Comparison of ENCODE assay signal across 18 cellular contexts in genomic region chr3:110562621-110563020, GRCh38.
"Had no signal": no experiment of that assay in that cellular context is flagged by ENCODE, and none has a peak within 500 bp of the region (broad histone marks: within the 10 kb centered on the region; RNA-seq: fewer than 3 reads in every experiment).

No MANE protein-coding gene starts in this region.

- ATAC-seq: activated CD4-positive, CD25-positive, alpha-beta regulatory T cell treated with anti-CD3 and anti-CD28 coated beads, Interleukin-2, amount 50 U/mL, for 24 hours; activated CD8-positive, alpha-beta memory T cell treated with anti-CD3 and anti-CD28 coated beads, Interleukin-2, amount 10 ng/mL, durations not matched to agents 7 days and 5 days; gastrocnemius medialis; stimulated activated naive CD8-positive, alpha-beta T cell treated with anti-CD3 and anti-CD28 coated beads, Interleukin-15, amount 100 ng/mL, for 72 hours had no signal

- H3K9me3 Mint-ChIP-seq: activated naive CD4-positive, alpha-beta T cell treated with anti-CD3 and anti-CD28 coated beads, Interleukin-2, amount 50 U/mL, for 24 hours; activated T-cell treated with anti-CD3 and anti-CD28 coated beads, Interleukin-2, amount 50 U/mL, for 24 hours; T-helper 2 cell treated with Interferon-gamma antibody and Interleukin-4, amounts not matched to agents 5 μg/mL and 100 μg/mL, for 36 hours had no signal

- H3K9me3 ChIP-seq: gastrocnemius medialis, ovary had no signal

- H3K4me1 ChIP-seq: esophagus squamous epithelium, gastrocnemius medialis had no signal

- H3K79me2 ChIP-seq: hepatocyte had no signal

- H3K27ac ChIP-seq: dorsolateral prefrontal cortex, esophagus squamous epithelium, gastrocnemius medialis, hepatocyte, ovary had no signal

- H3K27me3 ChIP-seq: dorsolateral prefrontal cortex, esophagus squamous epithelium, gastrocnemius medialis, hepatocyte, ovary had no signal

- H3K27me3 Mint-ChIP-seq: activated CD8-positive, alpha-beta memory T cell treated with anti-CD3 and anti-CD28 coated beads, Interleukin-2, amount 10 ng/mL, durations not matched to agents 7 days and 5 days had no signal

- FAIRE-seq: endometrium, kidney had no signal

- H3K4me2 ChIP-seq: hepatocyte had no signal

- H3K4me1 Mint-ChIP-seq: activated CD8-positive, alpha-beta memory T cell treated with anti-CD3 and anti-CD28 coated beads, Interleukin-2, amount 10 ng/mL, durations not matched to agents 7 days and 5 days; activated naive CD4-positive, alpha-beta T cell treated with anti-CD3 and anti-CD28 coated beads, Interleukin-2, amount 50 U/mL, for 24 hours; neural crest cell; stimulated activated naive CD8-positive, alpha-beta T cell treated with anti-CD3 and anti-CD28 coated beads, Interleukin-15, amount 100 ng/mL, for 72 hours had no signal

- H3K36me3 ChIP-seq: esophagus squamous epithelium, gastrocnemius medialis, ovary had no signal

- H3K4me3 ChIP-seq: dorsolateral prefrontal cortex, esophagus squamous epithelium, gastrocnemius medialis, hepatocyte, ovary had no signal

- DNase-seq: activated CD4-positive, alpha-beta T cell treated with anti-CD3 and anti-CD28 coated beads, Interleukin-2, amount 50 U/mL, for 4 hours; activated CD8-positive, alpha-beta memory T cell treated with anti-CD3 and anti-CD28 coated beads, Interleukin-2, amount 10 ng/mL, durations not matched to agents 7 days and 5 days; activated effector memory CD4-positive, alpha-beta T cell treated with Interleukin-2 at 50 U/mL for 16 hours; activated T-cell treated with anti-CD3 and anti-CD28 coated beads, Interleukin-2, amount 50 U/mL, for 24 hours; dorsolateral prefrontal cortex; esophagus squamous epithelium; gastrocnemius medialis; kidney; ovary; stimulated activated CD4-positive, alpha-beta T cell treated with anti-CD3 and anti-CD28 coated beads, Interleukin-15, amount 100 ng/mL, for 24 hours; stimulated activated CD4-positive, alpha-beta T cell treated with anti-CD3 and anti-CD28 coated beads, Interleukin-4, amount 100 ng/mL, for 4 hours; stimulated activated naive CD8-positive, alpha-beta T cell treated with anti-CD3 and anti-CD28 coated beads, Interleukin-15, amount 100 ng/mL, for 72 hours had no signal

- H3K4me3 Mint-ChIP-seq: activated CD8-positive, alpha-beta memory T cell treated with anti-CD3 and anti-CD28 coated beads, Interleukin-2, amount 10 ng/mL, durations not matched to agents 7 days and 5 days; activated naive CD4-positive, alpha-beta T cell treated with anti-CD3 and anti-CD28 coated beads, Interleukin-2, amount 50 U/mL, for 24 hours; activated T-cell treated with anti-CD3 and anti-CD28 coated beads, Interleukin-2, amount 50 U/mL, for 24 hours; neural crest cell; stimulated activated naive CD8-positive, alpha-beta T cell treated with anti-CD3 and anti-CD28 coated beads, Interleukin-15, amount 100 ng/mL, for 72 hours; T-helper 2 cell treated with Interferon-gamma antibody and Interleukin-4, amounts not matched to agents 5 μg/mL and 100 μg/mL, for 36 hours had no signal

- H3K27ac Mint-ChIP-seq: activated CD8-positive, alpha-beta memory T cell treated with anti-CD3 and anti-CD28 coated beads, Interleukin-2, amount 10 ng/mL, durations not matched to agents 7 days and 5 days; activated naive CD4-positive, alpha-beta T cell treated with anti-CD3 and anti-CD28 coated beads, Interleukin-2, amount 50 U/mL, for 24 hours; activated T-cell treated with anti-CD3 and anti-CD28 coated beads, Interleukin-2, amount 50 U/mL, for 24 hours; T-helper 2 cell treated with Interferon-gamma antibody and Interleukin-4, amounts not matched to agents 5 μg/mL and 100 μg/mL, for 36 hours had no signal

- H2AFZ ChIP-seq: hepatocyte had no signal

- H3K36me3 Mint-ChIP-seq: activated CD8-positive, alpha-beta memory T cell treated with anti-CD3 and anti-CD28 coated beads, Interleukin-2, amount 10 ng/mL, durations not matched to agents 7 days and 5 days; activated naive CD4-positive, alpha-beta T cell treated with anti-CD3 and anti-CD28 coated beads, Interleukin-2, amount 50 U/mL, for 24 hours had no signal
